2 cellular contexts compared by ENCODE assay signal in genomic region chr17:71412803-71413202, GRCh38.
A peak's percentile ranks its signal among the peaks of the same experiment; 100 is the strongest.
TF ChIP-seq lines count a peak whose summit lies in the region.

No MANE protein-coding gene starts in this region.

TF ChIP-seq in A549, 52 proteins besides CTCF, POLR2A, EP300 and RAD21 (continued from another document):
- peak; percentile 66; the same call in 1 of the 2 replicates for TF ChIP-seq GATA3 (IDR thresholded peaks at IDR 0.05; ENCODE audit: borderline replicate concordance)
- TF ChIP-seq RFX5 (IDR thresholded peaks at IDR 0.05): no peak
- peak; percentile 69; the same call in 1 of the 2 replicates for TF ChIP-seq HES2 (IDR thresholded peaks at IDR 0.05)
- TF ChIP-seq PBX3 (IDR thresholded peaks at IDR 0.05): 0 out of 2 replicates have a peak, but pooled peaks have one; percentile 51
- TF ChIP-seq JUNB (IDR thresholded peaks at IDR 0.05): peak; percentile 97

TF ChIP-seq in SK-N-SH treated with all-trans-retinoic acid at 6 μM for 48 hours, 23 proteins besides CTCF, POLR2A, EP300 and RAD21 (continued from another document):
- no peak for TF ChIP-seq TSHZ2 (CRISPR knock-in tag; IDR thresholded peaks at IDR 0.05)
- TF ChIP-seq PATZ1 (CRISPR knock-in tag; IDR thresholded peaks at IDR 0.05; ENCODE audit: borderline replicate concordance): no peak
- no peak; the same call in 1 of the 2 replicates for TF ChIP-seq TOX (CRISPR knock-in tag; IDR thresholded peaks at IDR 0.05; ENCODE audit: borderline replicate concordance)
